Comparison of ENCODE assay signal across 24 cellular contexts in genomic region chr3:133835418-133835743, GRCh38.
"Had no signal": no experiment of that assay in that cellular context is flagged by ENCODE, and none has a peak within 500 bp of the region (broad histone marks: within the 10 kb centered on the region; RNA-seq: fewer than 3 reads in every experiment).

No MANE protein-coding gene starts in this region.

- H3K36me3 Mint-ChIP-seq: memory B cell, natural killer cell had no signal

- H3K4me3 ChIP-seq: cardiac muscle cell, gastrocnemius medialis, lung, psoas muscle, smooth muscle cell, stomach, thyroid gland, upper lobe of left lung had no signal

- H3K36me3 ChIP-seq: cardiac muscle cell, gastrocnemius medialis, neutrophil, thyroid gland, upper lobe of left lung had no signal

- H3K4me3 Mint-ChIP-seq: memory B cell; natural killer cell; stimulated activated effector memory CD8-positive, alpha-beta T cell treated with anti-CD3 and anti-CD28 coated beads, Interleukin-12 subunit alpha, Interleukin-12 subunit beta, amount 100 ng/mL, for 72 hours had no signal

- DNase-seq: cortex of kidney; effector CD4-positive, alpha-beta T cell; foreskin fibroblast; gastrocnemius medialis; natural killer cell; posterior cingulate gyrus; psoas muscle; retina; stimulated activated CD4-positive, alpha-beta T cell treated with anti-CD3 and anti-CD28 coated beads, Interleukin-12 subunit alpha, Interleukin-12 subunit beta, amount 100 ng/mL, for 4 hours; stimulated activated CD4-positive, alpha-beta T cell treated with anti-CD3 and anti-CD28 coated beads, Interleukin-1b, Interleukin-23, amount 100 ng/mL, for 48 hours; stimulated activated CD4-positive, alpha-beta T cell treated with anti-CD3 and anti-CD28 coated beads, Interleukin-4, amount 100 ng/mL, for 1 hour; stimulated activated naive CD4-positive, alpha-beta T cell treated with Interleukin-2 at 50 U/mL for 16 hours; stomach; thyroid gland; upper lobe of left lung had no signal

- H3K27me3 ChIP-seq: cardiac muscle cell, gastrocnemius medialis, neutrophil, stomach, thyroid gland, upper lobe of left lung had no signal

- H3K4me1 ChIP-seq: gastrocnemius medialis, psoas muscle, stomach, thyroid gland, upper lobe of left lung had no signal

- H3K27ac Mint-ChIP-seq: memory B cell; natural killer cell; stimulated activated effector memory CD8-positive, alpha-beta T cell treated with anti-CD3 and anti-CD28 coated beads, Interleukin-12 subunit alpha, Interleukin-12 subunit beta, amount 100 ng/mL, for 72 hours had no signal

- H3K9me3 Mint-ChIP-seq: memory B cell; natural killer cell; stimulated activated effector memory CD8-positive, alpha-beta T cell treated with anti-CD3 and anti-CD28 coated beads, Interleukin-12 subunit alpha, Interleukin-12 subunit beta, amount 100 ng/mL, for 72 hours had no signal

- H3K27ac ChIP-seq: cardiac muscle cell, epithelial cell of prostate, gastrocnemius medialis, neutrophil, psoas muscle, stomach, thyroid gland, upper lobe of left lung had no signal

- ATAC-seq: esophagus mucosa; gastrocnemius medialis; natural killer cell; psoas muscle; sciatic nerve; stimulated activated effector memory CD8-positive, alpha-beta T cell treated with anti-CD3 and anti-CD28 coated beads, Interleukin-12 subunit alpha, Interleukin-12 subunit beta, amount 100 ng/mL, for 72 hours had no signal

- H3K4me1 Mint-ChIP-seq: memory B cell; natural killer cell; stimulated activated effector memory CD8-positive, alpha-beta T cell treated with anti-CD3 and anti-CD28 coated beads, Interleukin-12 subunit alpha, Interleukin-12 subunit beta, amount 100 ng/mL, for 72 hours had no signal

- H3K4me2 ChIP-seq: smooth muscle cell had no signal

- H3K9me3 ChIP-seq: gastrocnemius medialis, neutrophil, psoas muscle, stomach, thyroid gland, upper lobe of left lung had no signal
